In the genomic region with DNA sequence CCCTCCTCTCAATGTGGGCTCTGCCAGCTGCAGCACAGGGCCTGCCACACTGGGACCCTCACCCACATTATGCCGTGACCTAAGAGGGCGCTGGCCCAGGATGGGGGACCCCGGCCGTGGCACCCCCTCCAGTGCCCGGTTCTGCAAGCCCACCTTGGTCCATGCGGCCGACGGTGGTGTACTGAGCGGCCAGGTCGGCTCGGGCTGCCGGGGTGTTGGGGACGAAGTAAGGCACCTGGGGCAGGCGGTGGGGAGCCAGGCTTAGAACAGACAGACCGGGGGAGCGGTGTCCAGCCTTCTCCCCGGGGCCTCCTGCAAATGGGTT, we compare ENCODE assay signal across 23 cellular contexts. TPM values are rescaled to one million over a fixed set of nuclear protein-coding genes. Genes with fewer than 3 reads are reported as not detected.
"Had no signal": no experiment of that assay in that cellular context is flagged by ENCODE, and none has a peak within 500 bp of the region (broad histone marks: within the 10 kb centered on the region; RNA-seq: fewer than 3 reads in every experiment).

No MANE protein-coding gene starts in this region.

- H3K27me3 Mint-ChIP-seq: activated B cell treated with CpG ODN at 0.5 μM for 24 hours; activated CD4-positive, alpha-beta memory T cell treated with anti-CD3 and anti-CD28 coated beads, Interleukin-2, amount 10 ng/mL, durations not matched to agents 7 days and 5 days; activated naive CD8-positive, alpha-beta T cell; activated T-helper 17 cell treated with anti-CD3 and anti-CD28 coated beads, Interleukin-2, amount 50 U/mL, for 72 hours; brain; central memory CD8-positive, alpha-beta T cell had no signal

- H3K27me3 ChIP-seq: MG63, Peyer's patch had no signal

- H3K27ac Mint-ChIP-seq: activated CD4-positive, alpha-beta memory T cell treated with anti-CD3 and anti-CD28 coated beads, Interleukin-2, amount 10 ng/mL, durations not matched to agents 7 days and 5 days; activated naive CD4-positive, alpha-beta T cell treated with anti-CD3 and anti-CD28 coated beads for 36 hours; activated naive CD8-positive, alpha-beta T cell; activated T-helper 17 cell treated with anti-CD3 and anti-CD28 coated beads, Interleukin-2, amount 50 U/mL, for 72 hours; brain had no signal

- H3K4me3 ChIP-seq: MG63, Peyer's patch had no signal

- H3K9me3 Mint-ChIP-seq: activated B cell treated with CpG ODN at 0.5 μM for 24 hours; activated CD4-positive, alpha-beta memory T cell treated with anti-CD3 and anti-CD28 coated beads, Interleukin-2, amount 10 ng/mL, durations not matched to agents 7 days and 5 days; activated naive CD4-positive, alpha-beta T cell treated with anti-CD3 and anti-CD28 coated beads for 36 hours; activated T-helper 17 cell treated with anti-CD3 and anti-CD28 coated beads, Interleukin-2, amount 50 U/mL, for 72 hours; central memory CD8-positive, alpha-beta T cell had no signal

- H3K4me3 Mint-ChIP-seq: activated CD4-positive, alpha-beta memory T cell treated with anti-CD3 and anti-CD28 coated beads, Interleukin-2, amount 10 ng/mL, durations not matched to agents 7 days and 5 days; activated naive CD4-positive, alpha-beta T cell treated with anti-CD3 and anti-CD28 coated beads for 36 hours; activated naive CD8-positive, alpha-beta T cell; activated T-helper 17 cell treated with anti-CD3 and anti-CD28 coated beads, Interleukin-2, amount 50 U/mL, for 72 hours; brain; central memory CD8-positive, alpha-beta T cell had no signal

- ATAC-seq: activated T-helper 17 cell treated with anti-CD3 and anti-CD28 coated beads, Interleukin-2, amount 50 U/mL, for 72 hours had no signal

- DNase-seq: activated B cell treated with CpG ODN at 0.5 μM for 24 hours; activated CD4-positive, alpha-beta memory T cell treated with anti-CD3 and anti-CD28 coated beads, Interleukin-2, amount 10 ng/mL, durations not matched to agents 7 days and 5 days; activated CD4-positive, alpha-beta T cell treated with anti-CD3 and anti-CD28 coated beads, Interleukin-2, amount 50 U/mL, for 1 hour; activated gamma-delta T cell; activated naive CD4-positive, alpha-beta T cell treated with anti-CD3 and anti-CD28 coated beads for 36 hours; activated T-cell treated with anti-CD3 and anti-CD28 coated beads for 4 hours; activated T-cell treated with anti-CD3 and anti-CD28 coated beads, Interleukin-2, amount 50 U/mL, for 48 hours; amygdala; MG63; NCI-H1092 treated with DMSO at 0.1 percent for 48 hours; NCI-H1436; NCI-H1694 treated with DMSO at 0.1 percent for 48 hours; NCI-H2029 treated with DMSO at 0.1 percent for 48 hours; NCI-H510A treated with DMSO at 0.1 percent for 48 hours; Peyer's patch; SHP77 treated with DMSO at 0.1 percent for 48 hours; T1000 had no signal

- H3K9me3 ChIP-seq: MG63, Peyer's patch had no signal

- H3K27ac ChIP-seq: Peyer's patch had no signal

RNA-seq across cellular contexts. Expression of a gene that starts 43.8 kb away (rescaled TPM):
- total RNA-seq: activated B cell treated with CpG ODN at 0.5 μM for 24 hours; activated CD4-positive, alpha-beta memory T cell treated with anti-CD3 and anti-CD28 coated beads, Interleukin-2, amount 10 ng/mL, durations not matched to agents 7 days and 5 days; activated CD8-positive, alpha-beta memory T cell treated with anti-CD3 and anti-CD28 coated beads for 36 hours; activated naive CD4-positive, alpha-beta T cell treated with anti-CD3 and anti-CD28 coated beads for 36 hours; activated T-helper 17 cell treated with anti-CD3 and anti-CD28 coated beads, Interleukin-2, amount 50 U/mL, for 72 hours; astrocyte had no signal
